ENCODE assay signal across 1 cellular context in the genomic region with DNA sequence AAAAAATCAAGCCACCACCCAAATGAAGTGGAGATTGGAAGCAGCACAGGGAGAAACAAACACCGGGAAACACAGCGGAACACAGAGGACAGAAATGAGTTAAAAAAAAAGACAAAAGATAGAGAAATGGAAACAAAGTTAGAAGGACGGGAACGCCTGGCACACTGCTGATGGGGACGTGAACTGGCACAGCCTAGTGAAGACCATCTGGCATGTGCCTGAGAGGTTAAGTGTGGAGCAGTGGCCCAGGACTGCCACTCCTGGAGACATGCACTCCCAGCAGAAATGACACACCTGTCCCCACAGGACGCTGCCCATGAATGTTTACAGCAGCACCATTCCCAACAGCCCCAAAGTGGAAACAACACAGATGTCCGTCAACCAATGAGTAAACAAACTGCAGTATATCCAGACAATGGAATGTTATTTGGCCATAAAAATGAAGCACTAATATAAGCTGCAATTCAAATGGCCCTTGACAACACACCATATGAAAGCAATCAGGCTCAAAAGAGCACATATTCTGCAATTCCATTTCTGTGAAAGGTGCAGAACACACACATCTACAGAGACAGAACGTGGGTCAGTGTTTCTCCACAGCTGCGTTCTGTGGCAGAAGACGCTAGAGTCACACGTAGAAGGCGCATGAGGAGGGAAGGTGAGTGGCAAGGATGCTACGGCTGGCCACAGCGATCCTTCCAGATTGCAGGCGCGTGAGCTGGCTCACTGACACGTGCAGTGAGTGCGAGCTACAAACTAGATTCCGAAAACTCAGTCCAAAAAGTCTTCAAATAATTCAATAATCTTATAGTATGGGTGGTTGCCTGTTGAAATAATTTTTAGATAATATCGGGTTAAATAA.
TF ChIP-seq lines count a peak whose summit lies in the region.

No MANE protein-coding gene starts in this region.

TF ChIP-seq in H1, 55 proteins besides CTCF, POLR2A, EP300 and RAD21:
- TF ChIP-seq HDAC6 (IDR thresholded peaks at IDR 0.05; ENCODE audit: low read depth, low read length) (no peak), RBBP5 (IDR thresholded peaks at IDR 0.05; ENCODE audit: borderline replicate concordance, low read depth, low read length) (no peak), NANOG (IDR thresholded peaks at IDR 0.05; ENCODE audit: insufficient read depth, low read depth, low read length, poor library complexity, severe bottlenecking) (no peak), SUZ12 (IDR thresholded peaks at IDR 0.05; ENCODE audit: low read length) (no peak), SP2 (IDR thresholded peaks at IDR 0.05; ENCODE audit: low read length) (no peak), SIRT6 (IDR thresholded peaks at IDR 0.05; ENCODE audit: low read length) (no peak), HDAC2 (IDR thresholded peaks at IDR 0.05; ENCODE audit: borderline replicate concordance in 1 of 2, low read depth in 2 of 2, low read length in 2 of 2) (no peak), JUND (IDR thresholded peaks at IDR 0.05; ENCODE audit: low read length) (no peak), SIN3A (conservative IDR thresholded peaks at IDR 0.05 in 1 of 2, IDR thresholded peaks at IDR 0.05 in 1 of 2; ENCODE audit: low read depth in 1 of 2, low read length in 2 of 2) (no peak), FOSL1 (IDR thresholded peaks at IDR 0.05; ENCODE audit: insufficient read depth, low read depth, low read length) (no peak), BCL11A (IDR thresholded peaks at IDR 0.05; ENCODE audit: low read depth in 2 of 2, low read length in 2 of 2) (no peak), RXRA (IDR thresholded peaks at IDR 0.05; ENCODE audit: insufficient read depth, low read depth, low read length) (no peak), CTBP2 (IDR thresholded peaks at IDR 0.05; ENCODE audit: borderline replicate concordance, insufficient read depth, insufficient read length, low read length) (no peak), KDM1A (IDR thresholded peaks at IDR 0.05; ENCODE audit: borderline replicate concordance, low read length) (no peak), GABPA (IDR thresholded peaks at IDR 0.05; ENCODE audit: borderline replicate concordance, insufficient read depth, low read length) (no peak), TBP (IDR thresholded peaks at IDR 0.05; ENCODE audit: low read depth, low read length) (no peak), CEBPB (IDR thresholded peaks at IDR 0.05; ENCODE audit: low read depth, low read length) (no peak), PHF8 (conservative IDR thresholded peaks at IDR 0.05; ENCODE audit: low read depth, low read length) (no peak), SIX5 (IDR thresholded peaks at IDR 0.05; ENCODE audit: low read depth, low read length) (no peak)
- TF ChIP-seq, protein P1, sequence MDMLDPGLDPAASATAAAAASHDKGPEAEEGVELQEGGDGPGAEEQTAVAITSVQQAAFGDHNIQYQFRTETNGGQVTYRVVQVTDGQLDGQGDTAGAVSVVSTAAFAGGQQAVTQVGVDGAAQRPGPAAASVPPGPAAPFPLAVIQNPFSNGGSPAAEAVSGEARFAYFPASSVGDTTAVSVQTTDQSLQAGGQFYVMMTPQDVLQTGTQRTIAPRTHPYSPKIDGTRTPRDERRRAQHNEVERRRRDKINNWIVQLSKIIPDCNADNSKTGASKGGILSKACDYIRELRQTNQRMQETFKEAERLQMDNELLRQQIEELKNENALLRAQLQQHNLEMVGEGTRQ (IDR thresholded peaks at IDR 0.05; ENCODE audit: low read length): no peak
